Comparison of ENCODE assay signal across 26 cellular contexts in genomic region chr5:41118177-41118576, GRCh38. TPM values are rescaled to one million over a fixed set of nuclear protein-coding genes. Genes with fewer than 3 reads are reported as not detected.
"Had no signal": no experiment of that assay in that cellular context is flagged by ENCODE, and none has a peak within 500 bp of the region (broad histone marks: within the 10 kb centered on the region; RNA-seq: fewer than 3 reads in every experiment).

No MANE protein-coding gene starts in this region.

- ATAC-seq: activated CD8-positive, alpha-beta T cell treated with anti-CD3 and anti-CD28 coated beads for 36 hours; activated T-helper 17 cell treated with anti-CD3 and anti-CD28 coated beads, Interleukin-2, amount 50 U/mL, for 72 hours; gastroesophageal sphincter; heart right ventricle; mucosa of descending colon had no signal

- H3K4me1 ChIP-seq: gastroesophageal sphincter, thyroid gland had no signal

- H3K27ac ChIP-seq: dorsolateral prefrontal cortex, gastroesophageal sphincter, heart right ventricle, thyroid gland had no signal

- H3K36me3 ChIP-seq: gastroesophageal sphincter, heart right ventricle, thyroid gland had no signal

- H3K9me3 ChIP-seq: gastroesophageal sphincter, heart right ventricle, mucosa of descending colon, thyroid gland had no signal

- DNase-seq: activated CD4-positive, alpha-beta T cell treated with anti-CD3 and anti-CD28 coated beads, Interleukin-2, amount 10 ng/mL, durations not matched to agents 24 days and 14 days; activated CD8-positive, alpha-beta T cell treated with anti-CD3 and anti-CD28 coated beads for 36 hours; activated naive CD4-positive, alpha-beta T cell; activated naive CD8-positive, alpha-beta T cell treated with anti-CD3 and anti-CD28 coated beads for 36 hours; activated T-cell treated with anti-CD3 and anti-CD28 coated beads, Interleukin-2, amount 50 U/mL, for 1 hour; amniotic stem cell; dorsolateral prefrontal cortex; erythroblast; heart right ventricle; immature natural killer cell; kidney glomerular epithelial cell; mesenchymal stem cell; mucosa of descending colon; naive B cell; stimulated activated CD4-positive, alpha-beta T cell treated with anti-CD3 and anti-CD28 coated beads, Interleukin-12 subunit alpha, Interleukin-12 subunit beta, amount 100 ng/mL, for 4 hours; stimulated activated CD4-positive, alpha-beta T cell treated with anti-CD3 and anti-CD28 coated beads, Interleukin-2, amount 100 ng/mL, for 24 hours; stimulated activated naive CD4-positive, alpha-beta T cell treated with Interleukin-2 at 50 U/mL for 16 hours; thyroid gland had no signal

- H3K27me3 ChIP-seq: gastroesophageal sphincter, heart right ventricle, thyroid gland had no signal

- H3K4me3 ChIP-seq: dorsolateral prefrontal cortex, gastroesophageal sphincter, heart right ventricle, mucosa of descending colon, thyroid gland had no signal

RNA-seq across cellular contexts. Expression of gene MROH2B, which starts 47.0 kb away (rescaled TPM):
- total RNA-seq: activated CD4-positive, alpha-beta T cell treated with anti-CD3 and anti-CD28 coated beads, Interleukin-2, amount 10 ng/mL, durations not matched to agents 24 days and 14 days; activated CD8-positive, alpha-beta T cell treated with anti-CD3 and anti-CD28 coated beads for 36 hours; activated naive CD8-positive, alpha-beta T cell treated with anti-CD3 and anti-CD28 coated beads for 36 hours; activated T-helper 17 cell treated with anti-CD3 and anti-CD28 coated beads, Interleukin-2, amount 50 U/mL, for 72 hours; cardiac septum; dorsolateral prefrontal cortex; gastroesophageal sphincter; heart right ventricle; lower leg skin; mucosa of descending colon; neural crest cell; omental fat pad; progenitor cell of endocrine pancreas; subcutaneous adipose tissue had no signal
- polyA plus RNA-seq: immature natural killer cell had no signal
